In the genomic region with DNA sequence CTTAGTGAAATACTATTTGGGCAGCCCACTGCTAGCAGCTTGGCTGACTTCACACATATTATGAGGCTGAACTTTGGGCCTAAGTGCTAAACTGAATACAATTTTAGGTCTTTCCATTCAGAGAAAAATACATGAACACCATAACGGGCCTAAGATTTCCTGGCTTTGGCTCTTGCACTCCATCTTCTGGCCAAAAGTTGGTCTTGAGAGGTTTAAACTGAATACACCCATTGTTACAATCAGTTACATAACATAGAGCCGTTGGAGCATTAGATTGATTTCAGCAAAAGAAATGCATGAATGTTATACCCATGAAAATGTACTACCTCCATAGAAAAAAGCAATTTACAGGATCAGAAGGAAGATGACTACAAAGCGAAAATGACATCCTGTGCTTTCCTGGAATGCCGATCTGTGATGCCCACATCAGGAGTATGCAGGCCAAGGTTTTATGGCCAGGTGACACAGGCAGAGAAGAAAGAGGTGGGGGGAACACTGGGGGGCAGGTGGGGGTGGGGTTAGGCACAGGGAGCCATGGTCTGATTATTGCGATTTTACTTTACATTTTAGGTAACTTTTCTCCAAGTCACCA, we compare ENCODE assay signal across 8 cellular contexts.
DNase-seq lines count a peak whose midpoint lies in the region; ATAC-seq, FAIRE-seq and TF ChIP-seq lines count a peak whose summit lies in the region.

No MANE protein-coding gene starts in this region.

- no peak overlapping the region for H3K4me3 ChIP-seq in cardiac fibroblast (replicated peaks in 1 of 2; ENCODE audit: low read depth in 2 of 2, low read length in 2 of 2)

- no peaks in the 10 kb centered on the region for H3K27me3 ChIP-seq in layer of hippocampus (ENCODE audit: control insufficient read depth, insufficient read depth, low read length)

- no peak for FAIRE-seq in urothelium cell line (lab: Jason Lieb, UNC)

- no peak for ATAC-seq in GM18517 (IDR thresholded peaks at IDR 0.05; ENCODE audit: unreplicated experiment)

- peak overlapping the region; percentile 8 for H3K27ac ChIP-seq in layer of hippocampus (ENCODE audit: low read depth, low read length)

- TF ChIP-seq CTCF in cardiac fibroblast (IDR thresholded peaks at IDR 0.05; ENCODE audit: low read depth, low read length): peak; percentile 66

- DNase-seq in DMS 273 (lab: John Stamatoyannopoulos, UW; ENCODE audit: unreplicated experiment) (peak; percentile 74), DMS 273 treated with DMSO at 0.1 percent for 48 hours (lab: John Stamatoyannopoulos, UW) (no peak), Kasumi-1 (lab: John Stamatoyannopoulos, UW) (peak; percentile 38 to 42), RPMI8226 (peak; percentile 42), cardiac fibroblast (ENCODE audit: low read depth in 2 of 2) (peak; percentile 66 to 78), urothelium cell line (ENCODE audit: low spot score) (peak; percentile 30)
